In genomic region chr13:113106053-113106452, GRCh38 we compare ENCODE assay signal across 1 cellular context.
TF ChIP-seq lines count a peak whose summit lies in the region.

No MANE protein-coding gene starts in this region.

TF ChIP-seq in H1, 55 proteins besides CTCF, POLR2A, EP300 and RAD21:
- TF ChIP-seq GTF2F1 (IDR thresholded peaks at IDR 0.05; ENCODE audit: borderline replicate concordance, low read depth, low read length), result no peak
- no peak for TF ChIP-seq TBP (IDR thresholded peaks at IDR 0.05; ENCODE audit: low read depth, low read length)
- TF ChIP-seq CBX8 (IDR thresholded peaks at IDR 0.05; ENCODE audit: borderline replicate concordance, low read depth, low read length), result no peak
- TF ChIP-seq POLR2AphosphoS5 (IDR thresholded peaks at IDR 0.05; ENCODE audit: low read depth, low read length), result no peak
- TF ChIP-seq POU5F1 (IDR thresholded peaks at IDR 0.05; ENCODE audit: low read depth, low read length), result no peak
- TF ChIP-seq SIX5 (IDR thresholded peaks at IDR 0.05; ENCODE audit: low read depth, low read length), result no peak
- TF ChIP-seq BCL11A (IDR thresholded peaks at IDR 0.05; ENCODE audit: low read depth in 2 of 2, low read length in 2 of 2), result no peak
- no peak for TF ChIP-seq TEAD4 (IDR thresholded peaks at IDR 0.05; ENCODE audit: low read depth, low read length)
- no peak for TF ChIP-seq SP1 (IDR thresholded peaks at IDR 0.05; ENCODE audit: low read depth, low read length)
- TF ChIP-seq RFX5 (IDR thresholded peaks at IDR 0.05; ENCODE audit: borderline replicate concordance, low read depth, low read length), result no peak
- no peak for TF ChIP-seq PHF8 (conservative IDR thresholded peaks at IDR 0.05; ENCODE audit: low read depth, low read length)
- no peak for TF ChIP-seq BRCA1 (IDR thresholded peaks at IDR 0.05; ENCODE audit: low read depth, low read length)
- TF ChIP-seq SIRT6 (IDR thresholded peaks at IDR 0.05; ENCODE audit: low read length), result no peak
- TF ChIP-seq CHD2 (IDR thresholded peaks at IDR 0.05; ENCODE audit: low read length), result no peak
